In the genomic region with DNA sequence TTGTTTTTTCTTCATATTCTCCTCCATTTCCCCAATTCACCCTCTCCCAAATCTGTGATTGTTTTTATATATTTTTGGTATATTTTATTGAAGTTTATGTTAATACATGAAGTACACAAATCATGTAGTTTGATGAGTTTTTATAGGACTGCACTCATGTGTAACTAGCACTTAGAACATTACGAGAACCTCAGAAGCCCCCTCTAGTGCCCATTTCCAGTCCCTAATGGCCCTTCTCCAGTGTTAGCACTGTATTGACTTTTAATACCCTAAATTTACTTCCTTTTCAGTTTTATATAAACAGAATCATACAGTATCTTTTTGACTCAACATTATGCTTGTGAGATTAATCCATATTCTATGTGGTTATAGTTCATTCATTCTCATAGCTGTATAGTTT, we compare ENCODE assay signal across 2 cellular contexts.
TF ChIP-seq lines count a peak whose summit lies in the region.

No MANE protein-coding gene starts in this region.

TF ChIP-seq in SK-N-SH, 30 proteins besides CTCF, POLR2A, EP300 and RAD21 (continued from another document):
- TF ChIP-seq, protein P1, sequence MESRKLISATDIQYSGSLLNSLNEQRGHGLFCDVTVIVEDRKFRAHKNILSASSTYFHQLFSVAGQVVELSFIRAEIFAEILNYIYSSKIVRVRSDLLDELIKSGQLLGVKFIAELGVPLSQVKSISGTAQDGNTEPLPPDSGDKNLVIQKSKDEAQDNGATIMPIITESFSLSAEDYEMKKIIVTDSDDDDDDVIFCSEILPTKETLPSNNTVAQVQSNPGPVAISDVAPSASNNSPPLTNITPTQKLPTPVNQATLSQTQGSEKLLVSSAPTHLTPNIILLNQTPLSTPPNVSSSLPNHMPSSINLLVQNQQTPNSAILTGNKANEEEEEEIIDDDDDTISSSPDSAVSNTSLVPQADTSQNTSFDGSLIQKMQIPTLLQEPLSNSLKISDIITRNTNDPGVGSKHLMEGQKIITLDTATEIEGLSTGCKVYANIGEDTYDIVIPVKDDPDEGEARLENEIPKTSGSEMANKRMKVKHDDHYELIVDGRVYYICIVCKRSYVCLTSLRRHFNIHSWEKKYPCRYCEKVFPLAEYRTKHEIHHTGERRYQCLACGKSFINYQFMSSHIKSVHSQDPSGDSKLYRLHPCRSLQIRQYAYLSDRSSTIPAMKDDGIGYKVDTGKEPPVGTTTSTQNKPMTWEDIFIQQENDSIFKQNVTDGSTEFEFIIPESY (IDR thresholded peaks at IDR 0.05; ENCODE audit: borderline replicate concordance, low read depth), result no peak
- TF ChIP-seq ELF1 (IDR thresholded peaks at IDR 0.05), result no peak
- no peak for TF ChIP-seq RCOR1 (IDR thresholded peaks at IDR 0.05; ENCODE audit: low read length)
- no peak for TF ChIP-seq FOXJ3 (CRISPR knock-in tag; IDR thresholded peaks at IDR 0.05)
- TF ChIP-seq, protein P2, sequence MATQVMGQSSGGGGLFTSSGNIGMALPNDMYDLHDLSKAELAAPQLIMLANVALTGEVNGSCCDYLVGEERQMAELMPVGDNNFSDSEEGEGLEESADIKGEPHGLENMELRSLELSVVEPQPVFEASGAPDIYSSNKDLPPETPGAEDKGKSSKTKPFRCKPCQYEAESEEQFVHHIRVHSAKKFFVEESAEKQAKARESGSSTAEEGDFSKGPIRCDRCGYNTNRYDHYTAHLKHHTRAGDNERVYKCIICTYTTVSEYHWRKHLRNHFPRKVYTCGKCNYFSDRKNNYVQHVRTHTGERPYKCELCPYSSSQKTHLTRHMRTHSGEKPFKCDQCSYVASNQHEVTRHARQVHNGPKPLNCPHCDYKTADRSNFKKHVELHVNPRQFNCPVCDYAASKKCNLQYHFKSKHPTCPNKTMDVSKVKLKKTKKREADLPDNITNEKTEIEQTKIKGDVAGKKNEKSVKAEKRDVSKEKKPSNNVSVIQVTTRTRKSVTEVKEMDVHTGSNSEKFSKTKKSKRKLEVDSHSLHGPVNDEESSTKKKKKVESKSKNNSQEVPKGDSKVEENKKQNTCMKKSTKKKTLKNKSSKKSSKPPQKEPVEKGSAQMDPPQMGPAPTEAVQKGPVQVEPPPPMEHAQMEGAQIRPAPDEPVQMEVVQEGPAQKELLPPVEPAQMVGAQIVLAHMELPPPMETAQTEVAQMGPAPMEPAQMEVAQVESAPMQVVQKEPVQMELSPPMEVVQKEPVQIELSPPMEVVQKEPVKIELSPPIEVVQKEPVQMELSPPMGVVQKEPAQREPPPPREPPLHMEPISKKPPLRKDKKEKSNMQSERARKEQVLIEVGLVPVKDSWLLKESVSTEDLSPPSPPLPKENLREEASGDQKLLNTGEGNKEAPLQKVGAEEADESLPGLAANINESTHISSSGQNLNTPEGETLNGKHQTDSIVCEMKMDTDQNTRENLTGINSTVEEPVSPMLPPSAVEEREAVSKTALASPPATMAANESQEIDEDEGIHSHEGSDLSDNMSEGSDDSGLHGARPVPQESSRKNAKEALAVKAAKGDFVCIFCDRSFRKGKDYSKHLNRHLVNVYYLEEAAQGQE (IDR thresholded peaks at IDR 0.05; ENCODE audit: low read depth, low read length), result no peak
- TF ChIP-seq POLR2AphosphoS5 (IDR thresholded peaks at IDR 0.05; ENCODE audit: low read depth, low read length), result no peak
- no peak for TF ChIP-seq MEF2A (IDR thresholded peaks at IDR 0.05; ENCODE audit: borderline replicate concordance, low read depth)
- no peak for TF ChIP-seq EZH2phosphoT487 (IDR thresholded peaks at IDR 0.05; ENCODE audit: borderline replicate concordance, low read depth)
- no peak for TF ChIP-seq NFIC (IDR thresholded peaks at IDR 0.05; ENCODE audit: borderline replicate concordance)

TF ChIP-seq in SK-N-SH treated with all-trans-retinoic acid at 6 μM for 48 hours, 23 proteins besides CTCF, POLR2A, EP300 and RAD21 (continued from another document):
- TF ChIP-seq, protein P3, sequence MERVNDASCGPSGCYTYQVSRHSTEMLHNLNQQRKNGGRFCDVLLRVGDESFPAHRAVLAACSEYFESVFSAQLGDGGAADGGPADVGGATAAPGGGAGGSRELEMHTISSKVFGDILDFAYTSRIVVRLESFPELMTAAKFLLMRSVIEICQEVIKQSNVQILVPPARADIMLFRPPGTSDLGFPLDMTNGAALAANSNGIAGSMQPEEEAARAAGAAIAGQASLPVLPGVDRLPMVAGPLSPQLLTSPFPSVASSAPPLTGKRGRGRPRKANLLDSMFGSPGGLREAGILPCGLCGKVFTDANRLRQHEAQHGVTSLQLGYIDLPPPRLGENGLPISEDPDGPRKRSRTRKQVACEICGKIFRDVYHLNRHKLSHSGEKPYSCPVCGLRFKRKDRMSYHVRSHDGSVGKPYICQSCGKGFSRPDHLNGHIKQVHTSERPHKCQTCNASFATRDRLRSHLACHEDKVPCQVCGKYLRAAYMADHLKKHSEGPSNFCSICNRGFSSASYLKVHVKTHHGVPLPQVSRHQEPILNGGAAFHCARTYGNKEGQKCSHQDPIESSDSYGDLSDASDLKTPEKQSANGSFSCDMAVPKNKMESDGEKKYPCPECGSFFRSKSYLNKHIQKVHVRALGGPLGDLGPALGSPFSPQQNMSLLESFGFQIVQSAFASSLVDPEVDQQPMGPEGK (CRISPR knock-in tag; IDR thresholded peaks at IDR 0.05; ENCODE audit: borderline replicate concordance), result no peak
- TF ChIP-seq, protein P4, sequence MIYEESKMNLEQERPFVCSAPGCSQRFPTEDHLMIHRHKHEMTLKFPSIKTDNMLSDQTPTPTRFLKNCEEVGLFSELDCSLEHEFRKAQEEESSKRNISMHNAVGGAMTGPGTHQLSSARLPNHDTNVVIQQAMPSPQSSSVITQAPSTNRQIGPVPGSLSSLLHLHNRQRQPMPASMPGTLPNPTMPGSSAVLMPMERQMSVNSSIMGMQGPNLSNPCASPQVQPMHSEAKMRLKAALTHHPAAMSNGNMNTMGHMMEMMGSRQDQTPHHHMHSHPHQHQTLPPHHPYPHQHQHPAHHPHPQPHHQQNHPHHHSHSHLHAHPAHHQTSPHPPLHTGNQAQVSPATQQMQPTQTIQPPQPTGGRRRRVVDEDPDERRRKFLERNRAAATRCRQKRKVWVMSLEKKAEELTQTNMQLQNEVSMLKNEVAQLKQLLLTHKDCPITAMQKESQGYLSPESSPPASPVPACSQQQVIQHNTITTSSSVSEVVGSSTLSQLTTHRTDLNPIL (CRISPR knock-in tag; IDR thresholded peaks at IDR 0.05; ENCODE audit: low read depth), result no peak
- TF ChIP-seq ZFP3 (CRISPR knock-in tag; IDR thresholded peaks at IDR 0.05), result no peak
- TF ChIP-seq ZNF8 (CRISPR knock-in tag; IDR thresholded peaks at IDR 0.05), result no peak
- no peak for TF ChIP-seq GLIS3 (CRISPR knock-in tag; IDR thresholded peaks at IDR 0.05)
- no peak for TF ChIP-seq PPARA (CRISPR knock-in tag; IDR thresholded peaks at IDR 0.05; ENCODE audit: borderline replicate concordance)
- TF ChIP-seq ESRRG (CRISPR knock-in tag; IDR thresholded peaks at IDR 0.05), result no peak
- TF ChIP-seq, protein P5, sequence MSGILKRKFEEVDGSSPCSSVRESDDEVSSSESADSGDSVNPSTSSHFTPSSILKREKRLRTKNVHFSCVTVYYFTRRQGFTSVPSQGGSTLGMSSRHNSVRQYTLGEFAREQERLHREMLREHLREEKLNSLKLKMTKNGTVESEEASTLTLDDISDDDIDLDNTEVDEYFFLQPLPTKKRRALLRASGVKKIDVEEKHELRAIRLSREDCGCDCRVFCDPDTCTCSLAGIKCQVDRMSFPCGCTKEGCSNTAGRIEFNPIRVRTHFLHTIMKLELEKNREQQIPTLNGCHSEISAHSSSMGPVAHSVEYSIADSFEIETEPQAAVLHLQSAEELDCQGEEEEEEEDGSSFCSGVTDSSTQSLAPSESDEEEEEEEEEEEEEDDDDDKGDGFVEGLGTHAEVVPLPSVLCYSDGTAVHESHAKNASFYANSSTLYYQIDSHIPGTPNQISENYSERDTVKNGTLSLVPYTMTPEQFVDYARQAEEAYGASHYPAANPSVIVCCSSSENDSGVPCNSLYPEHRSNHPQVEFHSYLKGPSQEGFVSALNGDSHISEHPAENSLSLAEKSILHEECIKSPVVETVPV (CRISPR knock-in tag; IDR thresholded peaks at IDR 0.05), result no peak
- no peak for TF ChIP-seq RARB (CRISPR knock-in tag; IDR thresholded peaks at IDR 0.05)
- TF ChIP-seq ZFP30 (CRISPR knock-in tag; IDR thresholded peaks at IDR 0.05), result no peak
- TF ChIP-seq, protein P6, sequence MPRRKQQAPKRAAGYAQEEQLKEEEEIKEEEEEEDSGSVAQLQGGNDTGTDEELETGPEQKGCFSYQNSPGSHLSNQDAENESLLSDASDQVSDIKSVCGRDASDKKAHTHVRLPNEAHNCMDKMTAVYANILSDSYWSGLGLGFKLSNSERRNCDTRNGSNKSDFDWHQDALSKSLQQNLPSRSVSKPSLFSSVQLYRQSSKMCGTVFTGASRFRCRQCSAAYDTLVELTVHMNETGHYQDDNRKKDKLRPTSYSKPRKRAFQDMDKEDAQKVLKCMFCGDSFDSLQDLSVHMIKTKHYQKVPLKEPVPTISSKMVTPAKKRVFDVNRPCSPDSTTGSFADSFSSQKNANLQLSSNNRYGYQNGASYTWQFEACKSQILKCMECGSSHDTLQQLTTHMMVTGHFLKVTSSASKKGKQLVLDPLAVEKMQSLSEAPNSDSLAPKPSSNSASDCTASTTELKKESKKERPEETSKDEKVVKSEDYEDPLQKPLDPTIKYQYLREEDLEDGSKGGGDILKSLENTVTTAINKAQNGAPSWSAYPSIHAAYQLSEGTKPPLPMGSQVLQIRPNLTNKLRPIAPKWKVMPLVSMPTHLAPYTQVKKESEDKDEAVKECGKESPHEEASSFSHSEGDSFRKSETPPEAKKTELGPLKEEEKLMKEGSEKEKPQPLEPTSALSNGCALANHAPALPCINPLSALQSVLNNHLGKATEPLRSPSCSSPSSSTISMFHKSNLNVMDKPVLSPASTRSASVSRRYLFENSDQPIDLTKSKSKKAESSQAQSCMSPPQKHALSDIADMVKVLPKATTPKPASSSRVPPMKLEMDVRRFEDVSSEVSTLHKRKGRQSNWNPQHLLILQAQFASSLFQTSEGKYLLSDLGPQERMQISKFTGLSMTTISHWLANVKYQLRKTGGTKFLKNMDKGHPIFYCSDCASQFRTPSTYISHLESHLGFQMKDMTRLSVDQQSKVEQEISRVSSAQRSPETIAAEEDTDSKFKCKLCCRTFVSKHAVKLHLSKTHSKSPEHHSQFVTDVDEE (CRISPR knock-in tag; IDR thresholded peaks at IDR 0.05), result no peak
